14 cellular contexts compared by ENCODE assay signal in the genomic region with DNA sequence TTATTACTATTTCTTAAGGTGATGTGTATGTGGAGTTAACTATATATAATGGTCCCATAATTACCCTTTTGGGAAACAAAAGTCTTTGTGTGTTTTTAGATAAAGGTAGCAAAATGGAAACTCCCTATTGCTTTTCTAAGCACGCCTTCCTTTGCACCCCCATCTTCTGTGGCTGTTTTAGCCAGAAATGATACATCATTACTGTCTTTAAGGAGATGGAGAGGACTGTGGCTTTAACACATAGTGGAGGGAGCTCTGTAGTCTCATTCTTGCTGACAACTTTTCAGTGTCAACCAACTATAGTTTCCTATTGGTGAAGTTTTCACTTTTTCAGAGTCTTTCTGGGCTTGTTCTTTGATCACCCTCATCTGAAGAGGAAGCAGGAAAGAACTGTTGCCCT. TPM values are rescaled to one million over a fixed set of nuclear protein-coding genes. Genes with fewer than 3 reads are reported as not detected.
DNase-seq lines count a peak whose midpoint lies in the region; ATAC-seq, FAIRE-seq and TF ChIP-seq lines count a peak whose summit lies in the region.
"Had no signal": no experiment of that assay in that cellular context is flagged by ENCODE, and none has a peak within 500 bp of the region (broad histone marks: within the 10 kb centered on the region; RNA-seq: fewer than 3 reads in every experiment).

No MANE protein-coding gene starts in this region.

- H3K18ac ChIP-seq in H9 (ENCODE audit: insufficient read length, low read depth, low read length): no peak overlapping the region

- no peak for DNase-seq in HepG2 (ENCODE audit: low spot score)
- DNase-seq in right lobe of liver: no peak
- no peak for DNase-seq in activated naive CD8-positive, alpha-beta T cell treated with anti-CD3 and anti-CD28 coated beads, Interleukin-2, amount 10 ng/mL, durations not matched to agents 7 days and 5 days
- no peak for DNase-seq in transverse colon
- no peak for DNase-seq in GM23248
- DNase-seq in H9: no peak
- DNase-seq in NCI-H1048 (lab: John Stamatoyannopoulos, UW): no peak
- DNase-seq: brain microvascular endothelial cell, midbrain, NCI-H187 had no signal

- H3K9me3 Mint-ChIP-seq in activated naive CD8-positive, alpha-beta T cell treated with anti-CD3 and anti-CD28 coated beads, Interleukin-2, amount 10 ng/mL, durations not matched to agents 7 days and 5 days: no peaks in the 10 kb centered on the region
- H3K9me3 Mint-ChIP-seq in H9: no peaks in the 10 kb centered on the region; a peak in 2 of 5 replicates
- H3K9me3 Mint-ChIP-seq: type B pancreatic cell had no signal

- no peak overlapping the region for H3K4me3 ChIP-seq in HepG2 (replicated peaks in 1 of 3; ENCODE audit: insufficient read depth in 1 of 3, low read depth in 2 of 3, low read length in 3 of 3)
- H3K4me3 ChIP-seq in right lobe of liver: no peak overlapping the region
- no peak overlapping the region for H3K4me3 ChIP-seq in transverse colon
- no peak overlapping the region for H3K4me3 ChIP-seq in GM23248

- H4K20me1 ChIP-seq in HepG2 (ENCODE audit: insufficient read depth, low read length) (no peaks in the 10 kb centered on the region), GM23248 (ENCODE audit: insufficient read depth) (no peaks in the 10 kb centered on the region), H9 (ENCODE audit: control insufficient read depth, insufficient read depth, insufficient read length) (no peaks in the 10 kb centered on the region)

- no TSS peak for BruUV-seq in HepG2 (replicated peaks; lab: Mats Ljungman, UMichigan)

- no peaks in the 10 kb centered on the region for H3K79me1 ChIP-seq in H9 (ENCODE audit: insufficient read depth, low read depth, low read length, poor library complexity, severe bottlenecking)

- no peak overlapping the region for H2BK5ac ChIP-seq in H9 (ENCODE audit: insufficient read length, low read length)

- no peaks in the 10 kb centered on the region for H3K9me3 ChIP-seq in HepG2 (ENCODE audit: low read length)
- H3K9me3 ChIP-seq in right lobe of liver: no peaks in the 10 kb centered on the region
- H3K9me3 ChIP-seq in transverse colon: no peaks in the 10 kb centered on the region
- H3K9me3 ChIP-seq in GM23248 (ENCODE audit: low read depth): no peaks in the 10 kb centered on the region
- H3K9me3 ChIP-seq in H9 (ENCODE audit: control insufficient read depth, low read depth, low read length): no peaks in the 10 kb centered on the region

- no peak overlapping the region for H3K4ac ChIP-seq in H9 (ENCODE audit: low read depth, low read length)

- H3K27ac ChIP-seq in HepG2 (ENCODE audit: extremely low read length, insufficient read depth, low read length): peak overlapping the region; percentile 50
- H3K27ac ChIP-seq in right lobe of liver: no peak overlapping the region
- peak overlapping the region; percentile 70 to 76 (median 74) for H3K27ac ChIP-seq in transverse colon
- no peak overlapping the region for H3K27ac ChIP-seq in GM23248
- no peak overlapping the region for H3K27ac ChIP-seq in H9 (ENCODE audit: insufficient read length, low read depth, low read length)
- H3K27ac ChIP-seq: brain microvascular endothelial cell, epithelial cell of prostate had no signal

- H3K9me2 ChIP-seq in GM23248 (ENCODE audit: insufficient read depth): no peaks in the 10 kb centered on the region

- H3K14ac ChIP-seq in H9 (ENCODE audit: insufficient read depth, low read length): no peak overlapping the region

- ATAC-seq in HepG2 (no peak), right lobe of liver (no peak), HG02798 (IDR thresholded peaks at IDR 0.05; ENCODE audit: poor library complexity, unreplicated experiment) (peak; percentile 68)
- ATAC-seq in activated naive CD8-positive, alpha-beta T cell treated with anti-CD3 and anti-CD28 coated beads, Interleukin-2, amount 10 ng/mL, durations not matched to agents 7 days and 5 days (ENCODE audit: low read depth): peak; percentile 73

- TF ChIP-seq EP300 in HepG2 (IDR thresholded peaks at IDR 0.05; ENCODE audit: low read depth in 2 of 2, low read length in 2 of 2) (no peak), HepG2 (CRISPR knock-in tag; IDR thresholded peaks at IDR 0.05; ENCODE audit: borderline replicate concordance) (no peak), transverse colon (IDR thresholded peaks at IDR 0.05; ENCODE audit: low read depth) (no peak)

- no peak overlapping the region for H2BK15ac ChIP-seq in H9 (ENCODE audit: low read depth, low read length)

- TF ChIP-seq CTCF in HepG2 (CRISPR knock-in tag; IDR thresholded peaks at IDR 0.05): no peak
- TF ChIP-seq CTCF in right lobe of liver (IDR thresholded peaks at IDR 0.05): no peak
- no peak for TF ChIP-seq CTCF in transverse colon (IDR thresholded peaks at IDR 0.05)
- no peak for TF ChIP-seq CTCF in H9 (conservative IDR thresholded peaks at IDR 0.05)

- H3F3A ChIP-seq in GM23248 (ENCODE audit: insufficient read depth): no peaks in the 10 kb centered on the region

- H3K36me3 ChIP-seq in HepG2 (replicated peaks in 1 of 2; ENCODE audit: control insufficient read depth in 1 of 2, insufficient read depth in 2 of 2, low read length in 2 of 2) (no peaks in the 10 kb centered on the region; a peak in 1 of 5 replicates), right lobe of liver (no peaks in the 10 kb centered on the region), transverse colon (no peaks in the 10 kb centered on the region), GM23248 (ENCODE audit: low read depth) (no peaks in the 10 kb centered on the region)
- H3K36me3 ChIP-seq: brain microvascular endothelial cell had no signal

- H4K8ac ChIP-seq in H9 (replicated peaks; ENCODE audit: insufficient read length, low read depth, low read length): no peak overlapping the region

- H2AFZ ChIP-seq in HepG2 (ENCODE audit: low read length): no peak overlapping the region
- no peak overlapping the region for H2AFZ ChIP-seq in GM23248
- H2AFZ ChIP-seq in H9 (ENCODE audit: low read length): no peak overlapping the region

- TF ChIP-seq RAD21 in HepG2 (CRISPR knock-in tag; IDR thresholded peaks at IDR 0.05): no peak

- 95% methylated on average over 1 of the region's 1 CpG for WGBS in HepG2 (ENCODE audit: low lambda C conversion rate)
- 79% methylated on average over 1 of the region's 1 CpG for WGBS in right lobe of liver (ENCODE audit: insufficient coverage, low coverage, low lambda C conversion rate, missing lambda C conversion rate)
- WGBS in transverse colon (ENCODE audit: low coverage in 1 of 2), 2 donors: 63 to 68% methylated on average over 1 of the region's 1 CpG
- 80 to 85% methylated on average over 1 of the region's 1 CpG for WGBS in GM23248 (ENCODE audit: low coverage in 1 of 2, low lambda C conversion rate in 2 of 2, missing lambda C conversion rate in 2 of 2), 2 experiments
- WGBS in H9 (ENCODE audit: extremely low coverage, insufficient read length, low lambda C conversion rate): no CpG with 5 or more reads among the region's 1 CpG

- peaks cover 2% of the 10 kb centered on the region for H3K36me3 Mint-ChIP-seq in activated naive CD8-positive, alpha-beta T cell treated with anti-CD3 and anti-CD28 coated beads, Interleukin-2, amount 10 ng/mL, durations not matched to agents 7 days and 5 days
- no peaks in the 10 kb centered on the region for H3K36me3 Mint-ChIP-seq in H9 (ENCODE audit: insufficient read depth in 1 of 3, low read depth in 3 of 3)
- H3K36me3 Mint-ChIP-seq: type B pancreatic cell had no signal

- intact Hi-C loops in HepG2 (cut with micrococcal nuclease; ENCODE audit: unreplicated experiment) (no loop called here), right lobe of liver (cut with DNase I) (loop anchor here in 1 of 2 donors (10.0 kb wide), 1 partner anchor 263 kb away; no protein-coding TSS in a partner anchor), transverse colon (cut with DNase I; ENCODE audit: low total_unique reads) (no loop called here)

- TF ChIP-seq POLR2A in HepG2 (IDR thresholded peaks at IDR 0.05; ENCODE audit: insufficient read depth in 1 of 2, low read depth in 2 of 2, low read length in 2 of 2): no peak
- TF ChIP-seq POLR2A in right lobe of liver (IDR thresholded peaks at IDR 0.05): no peak
- no peak for TF ChIP-seq POLR2A in transverse colon (IDR thresholded peaks at IDR 0.05)

- no peak overlapping the region for H3K4me2 ChIP-seq in HepG2 (ENCODE audit: low read depth, low read length)
- no peak overlapping the region for H3K4me2 ChIP-seq in GM23248 (ENCODE audit: unreplicated experiment)
- no peak overlapping the region for H3K4me2 ChIP-seq in H9 (ENCODE audit: insufficient read depth, insufficient read length, low read length)

- FAIRE-seq in HepG2 (lab: Jason Lieb, UNC): peak; percentile 21

- H3K56ac ChIP-seq in H9 (ENCODE audit: insufficient read length, low read depth, low read length): no peak overlapping the region

- H4K5ac ChIP-seq in H9 (ENCODE audit: insufficient read length, low read depth, low read length): no peak overlapping the region

- CTCF ChIA-PET in HepG2 (lab: Yijun Ruan, JAX; ENCODE audit: low intra/inter-chr PET ratio, low total read pairs): no interaction called here

- in situ Hi-C loops in HepG2 (cut with HindIII; ENCODE audit: extremely low pct_ligation_motif_present, low pct_unique_long_range_greater_than_20kb): no loop called here
- in situ Hi-C loops in transverse colon (cut with MboI; ENCODE audit: low pct_ligation_motif_present in 1 of 4, low pct_unique_long_range_greater_than_20kb in 1 of 4, low sequenced_read_pairs in 3 of 4): loop anchor here in 3 of 4 donors (10.0 kb wide), 1 partner anchor 263 kb away; no protein-coding TSS in a partner anchor
- in situ Hi-C loops in GM23248 (cut with MboI): loop anchor here (10.0 kb wide), 2 partner anchors 263 to 393 kb away; no protein-coding TSS in a partner anchor

- no peak overlapping the region for H3K23ac ChIP-seq in H9 (ENCODE audit: insufficient read length, low read depth, low read length)

- peak overlapping the region; percentile 35 for H3K4me3 Mint-ChIP-seq in activated naive CD8-positive, alpha-beta T cell treated with anti-CD3 and anti-CD28 coated beads, Interleukin-2, amount 10 ng/mL, durations not matched to agents 7 days and 5 days
- H3K4me3 Mint-ChIP-seq in H9: no peak overlapping the region
- H3K4me3 Mint-ChIP-seq: type B pancreatic cell had no signal

- no peak overlapping the region for H3T11ph ChIP-seq in H9 (ENCODE audit: low read length)

- H2BK20ac ChIP-seq in H9 (ENCODE audit: low read depth, low read length, poor library complexity, severe bottlenecking): no peak overlapping the region

- H2BK12ac ChIP-seq in H9 (ENCODE audit: insufficient read length, low read depth, low read length): no peak overlapping the region

- POLR2A ChIA-PET in HepG2 (lab: Yijun Ruan, JAX): no interaction called here
- POLR2A ChIA-PET in activated naive CD8-positive, alpha-beta T cell treated with anti-CD3 and anti-CD28 coated beads, Interleukin-2, amount 10 ng/mL, durations not matched to agents 7 days and 5 days (lab: Charles Lee): no interaction called here

- H3K4me1 ChIP-seq in HepG2 (ENCODE audit: insufficient read depth, low read length): peaks cover 14% of the 10 kb centered on the region
- H3K4me1 ChIP-seq in right lobe of liver: peaks cover 0 to 5% (median 0%) of the 10 kb centered on the region in 4 donors
- H3K4me1 ChIP-seq in transverse colon: peaks cover 0 to 40% (median 22%) of the 10 kb centered on the region in 4 donors
- H3K4me1 ChIP-seq in GM23248 (ENCODE audit: insufficient read depth): peaks cover 19% of the 10 kb centered on the region
- H3K4me1 ChIP-seq in H9 (ENCODE audit: insufficient read depth, low read length): no peaks in the 10 kb centered on the region

- no peaks in the 10 kb centered on the region for H3K79me2 ChIP-seq in HepG2 (ENCODE audit: insufficient read depth, low read length)
- peaks cover 13% of the 10 kb centered on the region; the same call in 1 of the 2 replicates for H3K79me2 ChIP-seq in GM23248 (ENCODE audit: insufficient read depth)
- no peaks in the 10 kb centered on the region for H3K79me2 ChIP-seq in H9 (ENCODE audit: insufficient read depth, low read length)

- no peak overlapping the region for H4K91ac ChIP-seq in H9 (ENCODE audit: insufficient read length, low read depth, low read length)

- H2BK120ac ChIP-seq in H9 (ENCODE audit: low read depth, low read length, poor library complexity, severe bottlenecking): no peak overlapping the region

- H3K27me3 ChIP-seq in HepG2 (ENCODE audit: control insufficient read depth in 1 of 2, insufficient read depth in 2 of 2, low read length in 2 of 2) (no peaks in the 10 kb centered on the region), right lobe of liver (no peaks in the 10 kb centered on the region), transverse colon (no peaks in the 10 kb centered on the region), GM23248 (replicated peaks; ENCODE audit: insufficient read depth) (no peaks in the 10 kb centered on the region), H9 (ENCODE audit: insufficient read depth, low read length) (no peaks in the 10 kb centered on the region)
- H3K27me3 ChIP-seq: brain microvascular endothelial cell had no signal

- H3K9ac ChIP-seq in HepG2 (ENCODE audit: insufficient read depth, low read depth, low read length) (no peak overlapping the region), GM23248 (no peak overlapping the region), H9 (ENCODE audit: extremely low read depth, insufficient read length, low read length) (no peak overlapping the region)

- H3K4me1 Mint-ChIP-seq in activated naive CD8-positive, alpha-beta T cell treated with anti-CD3 and anti-CD28 coated beads, Interleukin-2, amount 10 ng/mL, durations not matched to agents 7 days and 5 days: peaks cover 32% of the 10 kb centered on the region
- peaks cover 6 to 7% of the 10 kb centered on the region in 2 experiments for H3K4me1 Mint-ChIP-seq in H9

- peak overlapping the region; percentile 58 for H3K27ac Mint-ChIP-seq in activated naive CD8-positive, alpha-beta T cell treated with anti-CD3 and anti-CD28 coated beads, Interleukin-2, amount 10 ng/mL, durations not matched to agents 7 days and 5 days
- no peak overlapping the region for H3K27ac Mint-ChIP-seq in H9

- no peaks in the 10 kb centered on the region for H3K23me2 ChIP-seq in H9 (ENCODE audit: insufficient read length, low read depth, low read length, poor library complexity, severe bottlenecking)

- no peaks in the 10 kb centered on the region for H3K27me3 Mint-ChIP-seq in activated naive CD8-positive, alpha-beta T cell treated with anti-CD3 and anti-CD28 coated beads, Interleukin-2, amount 10 ng/mL, durations not matched to agents 7 days and 5 days
- no peaks in the 10 kb centered on the region for H3K27me3 Mint-ChIP-seq in H9 (ENCODE audit: low read depth)
- H3K27me3 Mint-ChIP-seq: type B pancreatic cell had no signal

- no peak overlapping the region for H2AK5ac ChIP-seq in H9 (ENCODE audit: insufficient read length, low read length)

RNA-seq across cellular contexts. Expression of gene APOBEC4, which starts 1.0 kb away (rescaled TPM):
- total RNA-seq in HepG2 (2016; rRNA removed; fragmentation: Illumina TruSeq; extraction: Trizol): not detected in 2 replicates
- total RNA-seq in HepG2 (2016; cell fraction: cytosol; rRNA removed; fragmentation: Illumina TruSeq; extraction: Trizol; ENCODE audit: low read depth): not detected in 2 replicates
- total RNA-seq in HepG2 (2016; cell fraction: insoluble cytoplasmic fraction; rRNA removed; fragmentation: Illumina TruSeq; extraction: Trizol): not detected in 2 replicates
- total RNA-seq in HepG2 (2016; cell fraction: membrane; rRNA removed; fragmentation: Illumina TruSeq; extraction: Trizol): not detected in 2 replicates
- not detected in 2 replicates for total RNA-seq in HepG2 (2016; cell fraction: nucleus; rRNA removed; fragmentation: Illumina TruSeq; extraction: Trizol)
- not detected in 2 replicates for polyA plus RNA-seq in HepG2 (2011; rRNA removed)
- not detected in 2 replicates for polyA plus RNA-seq in HepG2 (2011; cell fraction: cytosol; rRNA removed)
- not detected in 2 replicates for polyA plus RNA-seq in HepG2 (2011; cell fraction: nucleus; rRNA removed)
- polyA plus RNA-seq in HepG2 (2012): not detected in 2 replicates
- polyA plus RNA-seq in HepG2 (2016; cell fraction: cytosol; fragmentation: Illumina TruSeq; extraction: Trizol; ENCODE audit: low read depth): not detected in 2 replicates
- polyA plus RNA-seq in HepG2 (2016; cell fraction: insoluble cytoplasmic fraction; fragmentation: Illumina TruSeq; extraction: Trizol; ENCODE audit: low read depth): not detected in 2 replicates
- polyA plus RNA-seq in HepG2 (2016; cell fraction: membrane; fragmentation: Illumina TruSeq; extraction: Trizol; ENCODE audit: low read depth): not detected in 2 replicates
- not detected in 2 replicates for polyA plus RNA-seq in HepG2 (2016; cell fraction: nucleus; fragmentation: Illumina TruSeq; extraction: Trizol; ENCODE audit: insufficient read depth, low read depth)
- polyA minus RNA-seq in HepG2 (2011; rRNA and poly(A)+ RNA removed; ENCODE audit: low replicate concordance): not detected in 2 replicates
- not detected in 2 replicates for polyA minus RNA-seq in HepG2 (2011; cell fraction: cytosol; rRNA and poly(A)+ RNA removed)
- not detected in 2 replicates for polyA minus RNA-seq in HepG2 (2011; cell fraction: nucleus; rRNA and poly(A)+ RNA removed)
- total RNA-seq in right lobe of liver: not detected
- not detected for total RNA-seq in activated naive CD8-positive, alpha-beta T cell treated with anti-CD3 and anti-CD28 coated beads, Interleukin-2, amount 10 ng/mL, durations not matched to agents 7 days and 5 days
- total RNA-seq in transverse colon: under 1 TPM in 1 of 4 donors, not detected in 3; 0.14 TPM
- total RNA-seq in GM23248 (2014; rRNA removed; shearing (Covaris generic)): not detected in 2 replicates
- not detected in 2 replicates for polyA plus RNA-seq in GM23248 (2016; fragmentation: Nextera tagmentation; extraction: Ambion mirVana)
- total RNA-seq in H9 (2021): not detected in 2 replicates
- polyA plus RNA-seq: BJ had no signal

RNA-seq across cellular contexts. Expression of gene ARPC5, which starts 16.5 kb away (rescaled TPM):
- total RNA-seq in HepG2 (2016; rRNA removed; fragmentation: Illumina TruSeq; extraction: Trizol) (106 and 148 TPM in 2 replicates), right lobe of liver (10 to 100 TPM; 23.6 to 70.5 (median 41.3) TPM), transverse colon (100 to 1,000 TPM in 1 of 4 donors, 10 to 100 TPM in 3; 22.7 to 123 (median 74.1) TPM), H9 (2021) (67.7 and 69.7 TPM in 2 replicates)
- 8.0 and 11.5 TPM in 2 replicates for total RNA-seq in HepG2 (2016; cell fraction: cytosol; rRNA removed; fragmentation: Illumina TruSeq; extraction: Trizol; ENCODE audit: low read depth)
- total RNA-seq in HepG2 (2016; cell fraction: insoluble cytoplasmic fraction; rRNA removed; fragmentation: Illumina TruSeq; extraction: Trizol): 110 and 163 TPM in 2 replicates
- 39.6 and 47.2 TPM in 2 replicates for total RNA-seq in HepG2 (2016; cell fraction: membrane; rRNA removed; fragmentation: Illumina TruSeq; extraction: Trizol)
- 45.8 TPM in 2 replicates for total RNA-seq in HepG2 (2016; cell fraction: nucleus; rRNA removed; fragmentation: Illumina TruSeq; extraction: Trizol)
- polyA plus RNA-seq in HepG2 (2011; rRNA removed) (40.1 and 48.4 TPM in 2 replicates), GM23248 (2016; fragmentation: Nextera tagmentation; extraction: Ambion mirVana) (666 and 676 TPM in 2 replicates)
- 21.1 and 33.4 TPM in 2 replicates for polyA plus RNA-seq in HepG2 (2011; cell fraction: cytosol; rRNA removed)
- 7.7 and 10.0 TPM in 2 replicates for polyA plus RNA-seq in HepG2 (2011; cell fraction: nucleus; rRNA removed)
- 50.2 and 53.9 TPM in 2 replicates for polyA plus RNA-seq in HepG2 (2012)
- polyA plus RNA-seq in HepG2 (2016; cell fraction: cytosol; fragmentation: Illumina TruSeq; extraction: Trizol; ENCODE audit: low read depth): 8.8 and 9.5 TPM in 2 replicates
- polyA plus RNA-seq in HepG2 (2016; cell fraction: insoluble cytoplasmic fraction; fragmentation: Illumina TruSeq; extraction: Trizol; ENCODE audit: low read depth): 146 and 157 TPM in 2 replicates
- polyA plus RNA-seq in HepG2 (2016; cell fraction: membrane; fragmentation: Illumina TruSeq; extraction: Trizol; ENCODE audit: low read depth): 29.5 and 30.2 TPM in 2 replicates
- polyA plus RNA-seq in HepG2 (2016; cell fraction: nucleus; fragmentation: Illumina TruSeq; extraction: Trizol; ENCODE audit: insufficient read depth, low read depth): 58.8 and 62.7 TPM in 2 replicates
- polyA minus RNA-seq in HepG2 (2011; rRNA and poly(A)+ RNA removed; ENCODE audit: low replicate concordance): 16.7 and 70.1 TPM in 2 replicates
- 28.3 and 29.7 TPM in 2 replicates for polyA minus RNA-seq in HepG2 (2011; cell fraction: cytosol; rRNA and poly(A)+ RNA removed)
- 44.3 and 44.4 TPM in 2 replicates for polyA minus RNA-seq in HepG2 (2011; cell fraction: nucleus; rRNA and poly(A)+ RNA removed)
- total RNA-seq in activated naive CD8-positive, alpha-beta T cell treated with anti-CD3 and anti-CD28 coated beads, Interleukin-2, amount 10 ng/mL, durations not matched to agents 7 days and 5 days: 100 to 1,000 TPM; 186 to 207 TPM
- 388 and 428 TPM in 2 replicates for total RNA-seq in GM23248 (2014; rRNA removed; shearing (Covaris generic))

Comparison
In these comparisons a context has a peak if more than half of its experiments do, and no peak if none do; other contexts are left out.
1. H3K27ac ChIP-seq: peak in HepG2 (single experiment) and transverse colon (4 of 4); none in right lobe of liver (0 of 3), GM23248 (single experiment) and H9 (single experiment).
2. ATAC-seq: peak in HG02798 (single experiment) and activated naive CD8-positive, alpha-beta T cell treated with anti-CD3 and anti-CD28 coated beads, Interleukin-2, amount 10 ng/mL, durations not matched to agents 7 days and 5 days (single experiment); none in HepG2 (single experiment) and right lobe of liver (0 of 4).